Comparison of ENCODE assay signal across 17 cellular contexts in genomic region chr15:67079361-67079760, GRCh38. TPM values are rescaled to one million over a fixed set of nuclear protein-coding genes. Genes with fewer than 3 reads are reported as not detected.
A peak's percentile ranks its signal among the peaks of the same experiment; 100 is the strongest.
DNase-seq lines count a peak whose midpoint lies in the region; ATAC-seq and TF ChIP-seq lines count a peak whose summit lies in the region.
"Had no signal": no experiment of that assay in that cellular context is flagged by ENCODE, and none has a peak within 500 bp of the region (broad histone marks: within the 10 kb centered on the region; RNA-seq: fewer than 3 reads in every experiment).

No MANE protein-coding gene starts in this region.

- H3K27me3 ChIP-seq in CD4-positive, alpha-beta T cell (ENCODE audit: control insufficient read depth, insufficient read depth, low read length) = no peaks in the 10 kb centered on the region
- H3K27me3 ChIP-seq in MG63 (no peaks in the 10 kb centered on the region), psoas muscle (ENCODE audit: insufficient read depth in 3 of 3, low read length in 2 of 3) (no peaks in the 10 kb centered on the region)

- peaks cover 91% of the 10 kb centered on the region for H3K4me1 ChIP-seq in psoas muscle

- no peaks in the 10 kb centered on the region for H3K9me3 Mint-ChIP-seq in CD4-positive, alpha-beta T cell
- H3K9me3 Mint-ChIP-seq: brain had no signal

- H3K27ac Mint-ChIP-seq in CD4-positive, alpha-beta T cell = peak overlapping the region; percentile 89

- H3K4me3 ChIP-seq in MG63 (no peak overlapping the region), choroid plexus epithelial cell (ENCODE audit: low read depth, low read length) (no peak overlapping the region), psoas muscle (no peak overlapping the region)
- H3K4me3 ChIP-seq: SK-N-MC had no signal

- 39 to 68% (median 49%) methylated on average over 3 of the region's 3 CpGs for WGBS in psoas muscle, 3 donors

- POLR2A ChIA-PET in CD4-positive, alpha-beta T cell (lab: Charles Lee) = interaction anchor here (0.6 to 9.8 kb wide), 4 partner anchors 10 to 71 kb away, joined by 3 to 119 read pairs (median 71); partner anchors contain the start of gene SMAD3

- no peak for ATAC-seq in CD4-positive, alpha-beta T cell (ENCODE audit: poor library complexity)
- peak in 1 of 4 donors; percentile 19 for ATAC-seq in psoas muscle
- ATAC-seq: left colon had no signal

- peaks cover 91% of the 10 kb centered on the region for H3K36me3 ChIP-seq in MG63
- H3K36me3 ChIP-seq in psoas muscle (ENCODE audit: insufficient read depth in 1 of 2, low read depth in 1 of 2) = no peaks in the 10 kb centered on the region

- peaks cover 4% of the 10 kb centered on the region for H3K36me3 Mint-ChIP-seq in CD4-positive, alpha-beta T cell (ENCODE audit: low read depth)

- H3K27ac ChIP-seq in CD4-positive, alpha-beta T cell (ENCODE audit: low read depth, low read length) = no peak overlapping the region
- peak overlapping the region; percentile 84 for H3K27ac ChIP-seq in psoas muscle
- H3K27ac ChIP-seq: parathyroid adenoma, SK-N-MC had no signal

- no peak for DNase-seq in CD4-positive, alpha-beta T cell
- DNase-seq in MG63 (peak; percentile 63), choroid plexus epithelial cell (ENCODE audit: low read depth) (peak; percentile 23), psoas muscle (no peak), cerebellar nuclear complex (lab: John Stamatoyannopoulos, UW) (no peak), middle frontal gyrus (ENCODE audit: extremely low spot score, low spot score) (no peak), DMS114 treated with DMSO at 0.1 percent for 48 hours (lab: John Stamatoyannopoulos, UW; ENCODE audit: unreplicated experiment) (no peak)
- no peak for DNase-seq in activated T-cell treated with anti-CD3 and anti-CD28 coated beads, Interleukin-2, amount 50 U/mL, for 48 hours
- DNase-seq: activated naive CD4-positive, alpha-beta T cell treated with Interleukin-2 at 50 U/mL for 16 hours; H7; left colon; NCI-H2081; NCI-H524 treated with DMSO at 0.1 percent for 48 hours had no signal

- intact Hi-C loops in CD4-positive, alpha-beta T cell (cut with DNase I, micrococcal nuclease) = no loop called here
- intact Hi-C loops in psoas muscle (cut with DNase I) = loop anchor here in 1 of 2 donors (10.0 kb wide), 1 partner anchor 1195 kb away; the partner anchor contains the start of gene FEM1B

- TF ChIP-seq CTCF in CD4-positive, alpha-beta T cell (IDR thresholded peaks at IDR 0.05) = no peak
- TF ChIP-seq CTCF in choroid plexus epithelial cell (conservative IDR thresholded peaks at IDR 0.05; ENCODE audit: low read depth, low read length) (no peak), psoas muscle (IDR thresholded peaks at IDR 0.05) (no peak)

- H3K4me1 Mint-ChIP-seq in CD4-positive, alpha-beta T cell (ENCODE audit: low read depth) = peaks cover 96% of the 10 kb centered on the region

- H3K9me3 ChIP-seq in CD4-positive, alpha-beta T cell (ENCODE audit: control insufficient read depth, low read length) = no peaks in the 10 kb centered on the region
- no peaks in the 10 kb centered on the region for H3K9me3 ChIP-seq in MG63
- no peaks in the 10 kb centered on the region for H3K9me3 ChIP-seq in psoas muscle

- H3K27me3 Mint-ChIP-seq in CD4-positive, alpha-beta T cell = no peaks in the 10 kb centered on the region

- CTCF ChIA-PET in CD4-positive, alpha-beta T cell (lab: Charles Lee) = interaction anchor here (3.4 kb wide), 1 partner anchor 9 kb away, joined by 13 read pairs; no protein-coding TSS in a partner anchor

- no peak overlapping the region for H3K4me3 Mint-ChIP-seq in CD4-positive, alpha-beta T cell
- H3K4me3 Mint-ChIP-seq: brain, CD14-positive monocyte had no signal

RNA-seq across cellular contexts. Expression of gene SMAD3, which starts 14.0 kb away (rescaled TPM):
- 10 to 100 TPM; 30.0 to 31.0 TPM for total RNA-seq in CD4-positive, alpha-beta T cell
- 32.9 and 38.2 TPM in 2 replicates for total RNA-seq in MG63 (2014; rRNA removed; shearing (Covaris generic); ENCODE audit: low replicate concordance)
- 10 to 100 TPM; 25.7 to 47.6 (median 44.0) TPM for total RNA-seq in psoas muscle
- polyA plus RNA-seq in psoas muscle = 10 to 100 TPM in 2 of 3 donors, 1 to 10 TPM in 1; 2.9 to 29.3 (median 20.3) TPM

Comparison
In these comparisons a context has a peak if more than half of its experiments do, and no peak if none do; other contexts are left out.
1. DNase-seq: peak in MG63 (single experiment) and choroid plexus epithelial cell (single experiment); none in CD4-positive, alpha-beta T cell (0 of 10), psoas muscle (0 of 2), cerebellar nuclear complex (0 of 2), middle frontal gyrus (single experiment), activated T-cell treated with anti-CD3 and anti-CD28 coated beads, Interleukin-2, amount 50 U/mL, for 48 hours (0 of 2) and DMS114 treated with DMSO at 0.1 percent for 48 hours (single experiment).